Comparison of ENCODE assay signal across 21 cellular contexts in genomic region chr3:42900226-42900625, GRCh38. TPM values are rescaled to one million over a fixed set of nuclear protein-coding genes. Genes with fewer than 3 reads are reported as not detected.
"Had no signal": no experiment of that assay in that cellular context is flagged by ENCODE, and none has a peak within 500 bp of the region (broad histone marks: within the 10 kb centered on the region; RNA-seq: fewer than 3 reads in every experiment).

No MANE protein-coding gene starts in this region.

- H3K27ac Mint-ChIP-seq: natural killer cell, progenitor cell of endocrine pancreas, T-cell had no signal

- H3K27me3 Mint-ChIP-seq: progenitor cell of endocrine pancreas had no signal

- H3K36me3 ChIP-seq: left ventricle myocardium inferior, spleen, thyroid gland, WERI-Rb-1 had no signal

- H3K9me3 ChIP-seq: left ventricle myocardium inferior, thyroid gland had no signal

- ATAC-seq: natural killer cell, T-cell had no signal

- H3K4me1 Mint-ChIP-seq: natural killer cell, T-cell had no signal

- H3K4me3 Mint-ChIP-seq: natural killer cell, T-cell had no signal

- DNase-seq: activated CD4-positive, CD25-positive, alpha-beta regulatory T cell treated with anti-CD3 and anti-CD28 coated beads, Interleukin-2, amount 50 U/mL, for 72 hours; activated naive CD4-positive, alpha-beta T cell; activated T-cell treated with anti-CD3 and anti-CD28 coated beads, Interleukin-2, amount 50 U/mL, for 1 hour; amygdala; cerebellar nuclear complex; left ventricle myocardium inferior; natural killer cell; spleen; stimulated activated CD4-positive, alpha-beta T cell treated with anti-CD3 and anti-CD28 coated beads, Interleukin-4, amount 100 ng/mL, for 1 hour; stimulated activated naive CD4-positive, alpha-beta T cell treated with Interleukin-2 at 50 U/mL for 16 hours; T-cell; WERI-Rb-1 had no signal

- H3K27ac ChIP-seq: coronary artery, foreskin keratinocyte, left ventricle myocardium inferior, spleen, thyroid gland, WERI-Rb-1 had no signal

- H3K4me1 ChIP-seq: foreskin keratinocyte, spleen had no signal

- H3K4me3 ChIP-seq: coronary artery, left ventricle myocardium inferior, spleen, thyroid gland had no signal

- H3K27me3 ChIP-seq: thyroid gland had no signal

RNA-seq across cellular contexts. Expression of gene CYP8B1, which starts 24.5 kb away (rescaled TPM):
- total RNA-seq: bronchial epithelial cell, foreskin keratinocyte, glomerular endothelial cell, left ventricle myocardium inferior, lung microvascular endothelial cell, natural killer cell, osteoblast, progenitor cell of endocrine pancreas, spleen, thyroid gland, ureter had no signal
